8 cellular contexts compared by ENCODE assay signal in genomic region chrX:17738002-17738713, GRCh38. TPM values are rescaled to one million over a fixed set of nuclear protein-coding genes. Genes with fewer than 3 reads are reported as not detected.
DNase-seq lines count a peak whose midpoint lies in the region; ATAC-seq and TF ChIP-seq lines count a peak whose summit lies in the region.

No MANE protein-coding gene starts in this region.

- intact Hi-C loops in left colon (cut with DNase I, micrococcal nuclease), result no loop called here

- peaks cover 6 to 9% (median 7%) of the 10 kb centered on the region in 3 donors for H3K4me1 Mint-ChIP-seq in IgD-negative memory B cell

- DNase-seq in BJ (ENCODE audit: low read depth) (no peak), T-helper 9 cell (peak; percentile 22), left colon (peak; percentile 53 to 59)
- peak; percentile 78 for DNase-seq in central memory CD4-positive, alpha-beta T cell
- peak; percentile 6 to 15 for DNase-seq in stimulated activated CD4-positive, alpha-beta T cell treated with anti-CD3 and anti-CD28 coated beads, Interleukin-1b, Interleukin-23, amount 100 ng/mL, for 4 hours (ENCODE audit: low read depth in 2 of 2)

- no peaks in the 10 kb centered on the region for H3K36me3 Mint-ChIP-seq in IgD-negative memory B cell

- ATAC-seq in left colon (peak; percentile 35), HG02938 (IDR thresholded peaks at IDR 0.05; ENCODE audit: unreplicated experiment) (no peak), HG03045 (IDR thresholded peaks at IDR 0.05; ENCODE audit: unreplicated experiment) (no peak)

- no peak for TF ChIP-seq CTCF in BJ (IDR thresholded peaks at IDR 0.05; ENCODE audit: insufficient read depth, low read depth, low read length)

- H3K36me3 ChIP-seq in BJ (ENCODE audit: control insufficient read depth, insufficient read depth, low read length), result no peaks in the 10 kb centered on the region

- peaks cover 10% of the 10 kb centered on the region for H3K27me3 Mint-ChIP-seq in IgD-negative memory B cell

- H3K4me3 ChIP-seq in BJ (ENCODE audit: low read depth, low read length), result peak overlapping the region; percentile 71

- CTCF ChIA-PET in BJ (lab: Yijun Ruan, JAX), result no interaction called here

- H3K9me3 Mint-ChIP-seq in IgD-negative memory B cell, result peaks cover 0 to 4% (median 0%) of the 10 kb centered on the region in 3 donors

- peak overlapping the region; percentile 78 to 92 (median 86) for H3K27ac Mint-ChIP-seq in IgD-negative memory B cell

- H3K27me3 ChIP-seq in BJ (ENCODE audit: control insufficient read depth, insufficient read depth, low read length), result no peaks in the 10 kb centered on the region

- peak overlapping the region; percentile 75 to 92 (median 89) for H3K4me3 Mint-ChIP-seq in IgD-negative memory B cell

- POLR2A ChIA-PET in BJ (lab: Charles Lee), result no interaction called here

RNA-seq across cellular contexts. Expression of gene SCML1, which starts 0.9 kb away (rescaled TPM):
- polyA plus RNA-seq in BJ (2011; rRNA removed) (15.0 and 16.7 TPM in 2 replicates), IgD-negative memory B cell (0.56 TPM)
- polyA minus RNA-seq in BJ (2011; rRNA and poly(A)+ RNA removed), result 3.8 and 5.5 TPM in 2 replicates
- total RNA-seq in left colon, result 10 to 100 TPM; 10.3 to 10.6 TPM

Comparison
In these comparisons a context has a peak if more than half of its experiments do, and no peak if none do; other contexts are left out.
1. RNA of gene SCML1, which starts 0.9 kb away (polyA plus RNA-seq): 15.0 to 16.7 TPM in BJ; 0.56 TPM in IgD-negative memory B cell (single experiment); every median in the first group is over 10 times any median in the second.